Comparison of ENCODE assay signal across 11 cellular contexts in genomic region chr9:33295571-33295970, GRCh38. TPM values are rescaled to one million over a fixed set of nuclear protein-coding genes. Genes with fewer than 3 reads are reported as not detected.
DNase-seq lines count a peak whose midpoint lies in the region; ATAC-seq and TF ChIP-seq lines count a peak whose summit lies in the region.
"Had no signal": no experiment of that assay in that cellular context is flagged by ENCODE, and none has a peak within 500 bp of the region (broad histone marks: within the 10 kb centered on the region; RNA-seq: fewer than 3 reads in every experiment).

No MANE protein-coding gene starts in this region.

- H3K18ac ChIP-seq in neuronal stem cell (ENCODE audit: low read length) = no peak overlapping the region

- no peaks in the 10 kb centered on the region for H3K9me3 Mint-ChIP-seq in MCF 10A (ENCODE audit: unreplicated experiment)
- peaks cover 0 to 9% of the 10 kb centered on the region in 2 donors for H3K9me3 Mint-ChIP-seq in stimulated activated naive CD8-positive, alpha-beta T cell treated with anti-CD3 and anti-CD28 coated beads, Interleukin-15, amount 100 ng/mL, for 72 hours

- H3K27ac Mint-ChIP-seq in MCF 10A (ENCODE audit: low read depth, unreplicated experiment) = peak overlapping the region; percentile 59
- peak overlapping the region; percentile 84 to 89 for H3K27ac Mint-ChIP-seq in stimulated activated naive CD8-positive, alpha-beta T cell treated with anti-CD3 and anti-CD28 coated beads, Interleukin-15, amount 100 ng/mL, for 72 hours

- intact Hi-C loops in MCF 10A (cut with micrococcal nuclease) = no loop called here
- intact Hi-C loops in mammary epithelial cell (cut with micrococcal nuclease) = no loop called here
- intact Hi-C loops in head of caudate nucleus (cut with DNase I) = loop anchor here (10.0 kb wide), 1 partner anchor 179 kb away; the partner anchor contains the start of gene NOL6

- no peak overlapping the region for H3K4ac ChIP-seq in neuronal stem cell (ENCODE audit: low read length)

- H3K4me1 ChIP-seq in mammary epithelial cell (ENCODE audit: insufficient read depth, low read length) (peaks cover 34% of the 10 kb centered on the region), neuronal stem cell (ENCODE audit: control insufficient read depth in 2 of 2, insufficient read depth in 1 of 2, low read depth in 1 of 2, low read length in 2 of 2) (peaks cover 0 to 1% of the 10 kb centered on the region in 2 donors)

- H2BK12ac ChIP-seq in neuronal stem cell (ENCODE audit: low read length) = no peak overlapping the region

- no peak overlapping the region for H3K4me3 ChIP-seq in mammary epithelial cell (replicated peaks in 1 of 3; ENCODE audit: insufficient read depth in 1 of 3, low read depth in 2 of 3, low read length in 3 of 3)
- no peak overlapping the region for H3K4me3 ChIP-seq in neuronal stem cell (ENCODE audit: low read length in 2 of 2)
- H3K4me3 ChIP-seq: heart right ventricle had no signal

- peak; percentile 32 for ATAC-seq in HG02571 (IDR thresholded peaks at IDR 0.05; ENCODE audit: unreplicated experiment)
- peak; percentile 50 for ATAC-seq in stimulated activated naive CD8-positive, alpha-beta T cell treated with anti-CD3 and anti-CD28 coated beads, Interleukin-15, amount 100 ng/mL, for 72 hours
- ATAC-seq: heart right ventricle, PC-3 had no signal

- no peaks in the 10 kb centered on the region for H4K20me1 ChIP-seq in mammary epithelial cell (ENCODE audit: insufficient read depth, low read length)

- no peak overlapping the region for H2BK15ac ChIP-seq in neuronal stem cell (ENCODE audit: low read length)

- DNase-seq in MCF 10A (ENCODE audit: unreplicated experiment) (no peak), mammary epithelial cell (no peak), NAMALWA (ENCODE audit: low spot score) (peak; percentile 58), NCI-H82 (lab: John Stamatoyannopoulos, UW) (no peak), neuronal stem cell (ENCODE audit: low spot score) (no peak), head of caudate nucleus (no peak)
- DNase-seq in stimulated activated naive CD8-positive, alpha-beta T cell treated with anti-CD3 and anti-CD28 coated beads, Interleukin-15, amount 100 ng/mL, for 72 hours = no peak
- DNase-seq: heart right ventricle, PC-3 had no signal

- no peak overlapping the region for H2BK120ac ChIP-seq in neuronal stem cell (ENCODE audit: low read depth, low read length)

- H3K36me3 Mint-ChIP-seq in MCF 10A (ENCODE audit: insufficient read depth, unreplicated experiment) = peaks cover 28% of the 10 kb centered on the region

- no TSS peak for BruUV-seq in MCF 10A (replicated peaks; lab: Mats Ljungman, UMichigan)
- no TSS peak for BruUV-seq in mammary epithelial cell (replicated peaks; lab: Mats Ljungman, UMichigan)

- no peak overlapping the region for H3K23ac ChIP-seq in neuronal stem cell (ENCODE audit: low read depth, low read length, poor library complexity)

- no peak overlapping the region for H3K14ac ChIP-seq in neuronal stem cell (ENCODE audit: low read length)

- dilution Hi-C loops in mammary epithelial cell (cut with HindIII; ENCODE audit: low sequenced_read_pairs) = no loop called here

- no peak overlapping the region for H2BK5ac ChIP-seq in neuronal stem cell (ENCODE audit: low read length)

- in situ Hi-C loops in mammary epithelial cell (cut with MboI; ENCODE audit: low sequenced_read_pairs in 2 of 2) = loop anchor here in 1 of 2 donors (25.0 kb wide), 1 partner anchor 167 kb away; the partner anchor contains the start of gene NOL6

- no peaks in the 10 kb centered on the region for H3K9me3 ChIP-seq in mammary epithelial cell (replicated peaks; ENCODE audit: insufficient read depth, low read length)
- H3K9me3 ChIP-seq in neuronal stem cell (replicated peaks in 1 of 2; ENCODE audit: control insufficient read depth in 2 of 2, insufficient read depth in 1 of 2, low read depth in 1 of 2, low read length in 2 of 2) = no peaks in the 10 kb centered on the region
- H3K9me3 ChIP-seq: heart right ventricle had no signal

- no peak overlapping the region for H4K91ac ChIP-seq in neuronal stem cell (ENCODE audit: low read depth, low read length, poor library complexity)

- no peak for TF ChIP-seq CTCF in MCF 10A (IDR thresholded peaks at IDR 0.05; ENCODE audit: unreplicated experiment)
- TF ChIP-seq CTCF in mammary epithelial cell (conservative IDR thresholded peaks at IDR 0.05 in 1 of 2, IDR thresholded peaks at IDR 0.05 in 1 of 2; ENCODE audit: extremely low read depth in 1 of 2, insufficient read depth in 1 of 2, low read depth in 1 of 2, low read length in 2 of 2) = no peak

- POLR2A ChIA-PET in MCF 10A (lab: Yijun Ruan, JAX) = interaction anchor here (1.2 to 1.8 kb wide), 3 partner anchors 9 to 31 kb away, joined by 6 read pairs; partner anchors contain the start of genes BAG1 and CHMP5

- H3K36me3 ChIP-seq in mammary epithelial cell (ENCODE audit: insufficient read depth, low read length) = peaks cover 41% of the 10 kb centered on the region
- H3K36me3 ChIP-seq in neuronal stem cell (replicated peaks in 1 of 2; ENCODE audit: control insufficient read depth in 2 of 2, insufficient read depth in 2 of 2, low read length in 2 of 2) = peaks cover 25 to 89% of the 10 kb centered on the region in 2 donors

- CTCF ChIA-PET in MCF 10A (lab: Yijun Ruan, JAX) = interaction anchor here (0.9 to 2.3 kb wide), 3 partner anchors 8 to 84 kb away, joined by 3 to 13 read pairs (median 9); no protein-coding TSS in a partner anchor
- CTCF ChIA-PET in mammary epithelial cell (lab: Charles Lee; ENCODE audit: low non-redundant PET) = no interaction called here

- H2AFZ ChIP-seq in mammary epithelial cell (ENCODE audit: low read depth, low read length) (no peak overlapping the region), neuronal stem cell (ENCODE audit: low read length) (no peak overlapping the region)

- H3K9ac ChIP-seq in mammary epithelial cell (ENCODE audit: insufficient read depth, low read length) = no peak overlapping the region
- H3K9ac ChIP-seq in neuronal stem cell (ENCODE audit: low read depth, low read length, poor library complexity) = no peak overlapping the region

- no peak overlapping the region for H3K4me3 Mint-ChIP-seq in MCF 10A (ENCODE audit: unreplicated experiment)
- H3K4me3 Mint-ChIP-seq in stimulated activated naive CD8-positive, alpha-beta T cell treated with anti-CD3 and anti-CD28 coated beads, Interleukin-15, amount 100 ng/mL, for 72 hours = peak overlapping the region; percentile 42 to 63

- no peaks in the 10 kb centered on the region for H3K27me3 ChIP-seq in mammary epithelial cell (ENCODE audit: insufficient read depth, low read length)
- no peaks in the 10 kb centered on the region for H3K27me3 ChIP-seq in neuronal stem cell (ENCODE audit: control insufficient read depth in 3 of 3, insufficient read depth in 3 of 3, low read depth in 1 of 3, low read length in 3 of 3)
- H3K27me3 ChIP-seq: heart right ventricle had no signal

- H3K27ac ChIP-seq in mammary epithelial cell (ENCODE audit: insufficient read depth, low read depth, low read length) (no peak overlapping the region), neuronal stem cell (replicated peaks; ENCODE audit: low read length) (no peak overlapping the region)

- H3K79me2 ChIP-seq in mammary epithelial cell (ENCODE audit: insufficient read depth, low read length) = peaks cover 99% of the 10 kb centered on the region

- H3K27me3 Mint-ChIP-seq in MCF 10A (ENCODE audit: insufficient read depth, unreplicated experiment) = no peaks in the 10 kb centered on the region
- H3K27me3 Mint-ChIP-seq in stimulated activated naive CD8-positive, alpha-beta T cell treated with anti-CD3 and anti-CD28 coated beads, Interleukin-15, amount 100 ng/mL, for 72 hours = no peaks in the 10 kb centered on the region

- WGBS in mammary epithelial cell (ENCODE audit: low coverage, missing lambda C conversion rate) = 93% methylated on average over 2 of the region's 2 CpGs
- no CpG with 5 or more reads among the region's 2 CpGs for WGBS in neuronal stem cell (ENCODE audit: extremely low coverage in 2 of 2, insufficient read length in 2 of 2, insufficient replicate concordance in 1 of 2), 2 donors

- no peak overlapping the region for H2AK5ac ChIP-seq in neuronal stem cell (ENCODE audit: low read depth, low read length)

- H3K4me1 Mint-ChIP-seq in MCF 10A (ENCODE audit: insufficient read depth, unreplicated experiment) = peaks cover 56% of the 10 kb centered on the region
- peaks cover 81% of the 10 kb centered on the region for H3K4me1 Mint-ChIP-seq in stimulated activated naive CD8-positive, alpha-beta T cell treated with anti-CD3 and anti-CD28 coated beads, Interleukin-15, amount 100 ng/mL, for 72 hours

- H4K8ac ChIP-seq in neuronal stem cell (ENCODE audit: low read depth, low read length) = no peak overlapping the region

- peaks cover 7% of the 10 kb centered on the region for H3K79me1 ChIP-seq in neuronal stem cell (ENCODE audit: low read depth, low read length)

- H3K4me2 ChIP-seq in mammary epithelial cell (ENCODE audit: insufficient read depth, low read depth, low read length) (no peak overlapping the region), neuronal stem cell (ENCODE audit: insufficient read depth, low read length, poor library complexity, severe bottlenecking) (no peak overlapping the region)

RNA-seq across cellular contexts. Expression of gene NFX1, which starts 5.3 kb away (rescaled TPM):
- total RNA-seq in MCF 10A (2022) (66.7 and 78.5 TPM in 2 replicates), mammary epithelial cell (10 to 100 TPM; 29.8 to 47.2 TPM)
- polyA plus RNA-seq in mammary epithelial cell = 23.8 TPM
- polyA minus RNA-seq in mammary epithelial cell = 33.1 TPM
- polyA plus RNA-seq in neuronal stem cell (2013, experiment 1 of 2) = 14.7 TPM
- 15.8 TPM for polyA plus RNA-seq in neuronal stem cell (2013, experiment 2 of 2)

RNA-seq across cellular contexts. Expression of gene CHMP5, which starts 30.7 kb away (rescaled TPM):
- 67.6 and 85.1 TPM in 2 replicates for total RNA-seq in MCF 10A (2022)
- total RNA-seq in mammary epithelial cell = 10 to 100 TPM; 52.7 to 54.0 TPM
- polyA plus RNA-seq in mammary epithelial cell = 50.6 TPM
- polyA minus RNA-seq in mammary epithelial cell = 30.3 TPM
- polyA plus RNA-seq in neuronal stem cell (2013, experiment 1 of 2) = 64.5 TPM
- 64.5 TPM for polyA plus RNA-seq in neuronal stem cell (2013, experiment 2 of 2)

RNA-seq across cellular contexts. Expression of gene BAG1, which starts 31.1 kb away (rescaled TPM):
- 75.7 and 91.8 TPM in 2 replicates for total RNA-seq in MCF 10A (2022)
- 10 to 100 TPM; 28.5 to 30.9 TPM for total RNA-seq in mammary epithelial cell
- 20.3 TPM for polyA plus RNA-seq in mammary epithelial cell
- polyA minus RNA-seq in mammary epithelial cell = 5.4 TPM
- polyA plus RNA-seq in neuronal stem cell (2013, experiment 1 of 2) = 39.5 TPM
- 38.2 TPM for polyA plus RNA-seq in neuronal stem cell (2013, experiment 2 of 2)

RNA-seq across cellular contexts. Expression of gene SPINK4, which starts 55.6 kb away (rescaled TPM):
- total RNA-seq in MCF 10A (2022) = not detected in 2 replicates
- total RNA-seq in mammary epithelial cell = not detected
- polyA plus RNA-seq in mammary epithelial cell = not detected
- polyA minus RNA-seq in mammary epithelial cell = not detected
- polyA plus RNA-seq in neuronal stem cell (2013, experiment 1 of 2) = not detected
- not detected for polyA plus RNA-seq in neuronal stem cell (2013, experiment 2 of 2)
- total RNA-seq: heart right ventricle, PC-3 had no signal
- polyA plus RNA-seq: BJ, heart right ventricle had no signal
